Comparison of ENCODE assay signal across 8 cellular contexts in genomic region chr18:26090130-26091046, GRCh38. TPM values are rescaled to one million over a fixed set of nuclear protein-coding genes. Genes with fewer than 3 reads are reported as not detected.
A peak's percentile ranks its signal among the peaks of the same experiment; 100 is the strongest.
DNase-seq lines count a peak whose midpoint lies in the region; ATAC-seq and TF ChIP-seq lines count a peak whose summit lies in the region.

Gene SS18 (minus strand): TSS chr18:26090613. CDS start chr18:26090569, 44 bp downstream.

- no peak for TF ChIP-seq CTCF in AG10803 (conservative IDR thresholded peaks at IDR 0.05; ENCODE audit: low read length)
- peak; percentile 33 for TF ChIP-seq CTCF in chondrocyte (IDR thresholded peaks at IDR 0.05)
- TF ChIP-seq CTCF in kidney epithelial cell (IDR thresholded peaks at IDR 0.05; ENCODE audit: insufficient read depth, low read length, poor library complexity, severe bottlenecking), result no peak

- peaks cover 3% of the 10 kb centered on the region for H3K36me3 Mint-ChIP-seq in chondrocyte (ENCODE audit: low read depth)

- no peaks in the 10 kb centered on the region for H3K9me3 Mint-ChIP-seq in chondrocyte (ENCODE audit: low read depth)

- DNase-seq in AG10803 (ENCODE audit: low read depth), result peak; percentile 94
- peak; percentile 75 for DNase-seq in NCI-H446 treated with DMSO at 0.1 percent for 48 hours (lab: John Stamatoyannopoulos, UW)
- peak; percentile 79 to 83 for DNase-seq in activated CD4-positive, alpha-beta T cell treated with anti-CD3 and anti-CD28 coated beads for 24 hours (ENCODE audit: low read depth in 2 of 2)
- peak; percentile 97 for DNase-seq in chondrocyte (ENCODE audit: low spot score)
- DNase-seq in kidney epithelial cell (ENCODE audit: low read depth), result peak; percentile 63
- peak; percentile 85 to 87 for DNase-seq in stimulated activated CD4-positive, alpha-beta T cell treated with anti-CD3 and anti-CD28 coated beads, Interleukin-15, amount 100 ng/mL, for 48 hours (ENCODE audit: low read depth in 2 of 2)

- no peaks in the 10 kb centered on the region for H3K27me3 ChIP-seq in kidney epithelial cell (ENCODE audit: control insufficient read depth, insufficient read depth, low read length)

- no peaks in the 10 kb centered on the region for H3K36me3 ChIP-seq in kidney epithelial cell (ENCODE audit: control insufficient read depth, insufficient read depth, low read length)

- ATAC-seq in GM19035 (IDR thresholded peaks at IDR 0.05; ENCODE audit: unreplicated experiment) (peak; percentile 78), HG03354 (IDR thresholded peaks at IDR 0.05; ENCODE audit: poor library complexity, severe bottlenecking, unreplicated experiment) (peak; percentile 81)

- peak within 1 kb of the TSS; percentile 95 for H3K4me3 Mint-ChIP-seq in chondrocyte (ENCODE audit: unreplicated experiment)

- H3K4me3 ChIP-seq in AG10803 (ENCODE audit: low read length) (peak within 1 kb of the TSS; percentile 85), kidney epithelial cell (ENCODE audit: low read depth, low read length) (peak within 1 kb of the TSS; percentile 69)

- H3K27ac Mint-ChIP-seq in chondrocyte (ENCODE audit: unreplicated experiment), result peak within 1 kb of the TSS; percentile 99

- peaks cover 31% of the 10 kb centered on the region for H3K4me1 Mint-ChIP-seq in chondrocyte (ENCODE audit: low read depth)

- no peaks in the 10 kb centered on the region for H3K27me3 Mint-ChIP-seq in chondrocyte (ENCODE audit: low read depth)

RNA-seq across cellular contexts. Expression of gene SS18, which starts in this region (rescaled TPM):
- total RNA-seq in chondrocyte (86.7 to 102 TPM (median 92.2 TPM) in 3 replicates), kidney epithelial cell (104 and 111 TPM in 2 replicates)

Comparison
In these comparisons a context has a peak if more than half of its experiments do, and no peak if none do; other contexts are left out.
1. Peak in every context shown above with its lines: DNase-seq, ATAC-seq and H3K4me3 ChIP-seq.